Comparison of ENCODE assay signal across 1 cellular context in the genomic region with DNA sequence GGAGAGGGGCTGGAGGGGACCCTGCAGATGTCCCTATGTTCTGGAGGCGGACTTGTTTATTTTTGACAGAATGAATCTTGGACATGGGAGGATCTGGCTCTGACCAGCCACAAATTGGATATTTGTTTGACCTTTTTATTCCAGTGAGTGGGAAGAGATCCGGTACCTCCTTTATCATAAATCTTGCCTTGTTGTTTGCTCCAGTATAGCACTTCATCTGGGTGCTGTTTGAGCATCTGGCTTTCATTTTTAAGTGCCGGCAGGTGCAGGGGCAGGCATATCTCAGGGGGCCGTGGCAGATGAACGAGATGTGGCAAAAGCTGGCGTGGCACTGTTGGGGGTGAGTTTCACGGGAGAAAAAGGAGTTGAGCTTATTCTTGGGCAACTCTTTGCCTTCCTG.
TF ChIP-seq lines count a peak whose summit lies in the region.

No MANE protein-coding gene starts in this region.

TF ChIP-seq in GM23338, 12 proteins besides CTCF, POLR2A, EP300 and RAD21 (continued from another document):
- TF ChIP-seq, protein P1, sequence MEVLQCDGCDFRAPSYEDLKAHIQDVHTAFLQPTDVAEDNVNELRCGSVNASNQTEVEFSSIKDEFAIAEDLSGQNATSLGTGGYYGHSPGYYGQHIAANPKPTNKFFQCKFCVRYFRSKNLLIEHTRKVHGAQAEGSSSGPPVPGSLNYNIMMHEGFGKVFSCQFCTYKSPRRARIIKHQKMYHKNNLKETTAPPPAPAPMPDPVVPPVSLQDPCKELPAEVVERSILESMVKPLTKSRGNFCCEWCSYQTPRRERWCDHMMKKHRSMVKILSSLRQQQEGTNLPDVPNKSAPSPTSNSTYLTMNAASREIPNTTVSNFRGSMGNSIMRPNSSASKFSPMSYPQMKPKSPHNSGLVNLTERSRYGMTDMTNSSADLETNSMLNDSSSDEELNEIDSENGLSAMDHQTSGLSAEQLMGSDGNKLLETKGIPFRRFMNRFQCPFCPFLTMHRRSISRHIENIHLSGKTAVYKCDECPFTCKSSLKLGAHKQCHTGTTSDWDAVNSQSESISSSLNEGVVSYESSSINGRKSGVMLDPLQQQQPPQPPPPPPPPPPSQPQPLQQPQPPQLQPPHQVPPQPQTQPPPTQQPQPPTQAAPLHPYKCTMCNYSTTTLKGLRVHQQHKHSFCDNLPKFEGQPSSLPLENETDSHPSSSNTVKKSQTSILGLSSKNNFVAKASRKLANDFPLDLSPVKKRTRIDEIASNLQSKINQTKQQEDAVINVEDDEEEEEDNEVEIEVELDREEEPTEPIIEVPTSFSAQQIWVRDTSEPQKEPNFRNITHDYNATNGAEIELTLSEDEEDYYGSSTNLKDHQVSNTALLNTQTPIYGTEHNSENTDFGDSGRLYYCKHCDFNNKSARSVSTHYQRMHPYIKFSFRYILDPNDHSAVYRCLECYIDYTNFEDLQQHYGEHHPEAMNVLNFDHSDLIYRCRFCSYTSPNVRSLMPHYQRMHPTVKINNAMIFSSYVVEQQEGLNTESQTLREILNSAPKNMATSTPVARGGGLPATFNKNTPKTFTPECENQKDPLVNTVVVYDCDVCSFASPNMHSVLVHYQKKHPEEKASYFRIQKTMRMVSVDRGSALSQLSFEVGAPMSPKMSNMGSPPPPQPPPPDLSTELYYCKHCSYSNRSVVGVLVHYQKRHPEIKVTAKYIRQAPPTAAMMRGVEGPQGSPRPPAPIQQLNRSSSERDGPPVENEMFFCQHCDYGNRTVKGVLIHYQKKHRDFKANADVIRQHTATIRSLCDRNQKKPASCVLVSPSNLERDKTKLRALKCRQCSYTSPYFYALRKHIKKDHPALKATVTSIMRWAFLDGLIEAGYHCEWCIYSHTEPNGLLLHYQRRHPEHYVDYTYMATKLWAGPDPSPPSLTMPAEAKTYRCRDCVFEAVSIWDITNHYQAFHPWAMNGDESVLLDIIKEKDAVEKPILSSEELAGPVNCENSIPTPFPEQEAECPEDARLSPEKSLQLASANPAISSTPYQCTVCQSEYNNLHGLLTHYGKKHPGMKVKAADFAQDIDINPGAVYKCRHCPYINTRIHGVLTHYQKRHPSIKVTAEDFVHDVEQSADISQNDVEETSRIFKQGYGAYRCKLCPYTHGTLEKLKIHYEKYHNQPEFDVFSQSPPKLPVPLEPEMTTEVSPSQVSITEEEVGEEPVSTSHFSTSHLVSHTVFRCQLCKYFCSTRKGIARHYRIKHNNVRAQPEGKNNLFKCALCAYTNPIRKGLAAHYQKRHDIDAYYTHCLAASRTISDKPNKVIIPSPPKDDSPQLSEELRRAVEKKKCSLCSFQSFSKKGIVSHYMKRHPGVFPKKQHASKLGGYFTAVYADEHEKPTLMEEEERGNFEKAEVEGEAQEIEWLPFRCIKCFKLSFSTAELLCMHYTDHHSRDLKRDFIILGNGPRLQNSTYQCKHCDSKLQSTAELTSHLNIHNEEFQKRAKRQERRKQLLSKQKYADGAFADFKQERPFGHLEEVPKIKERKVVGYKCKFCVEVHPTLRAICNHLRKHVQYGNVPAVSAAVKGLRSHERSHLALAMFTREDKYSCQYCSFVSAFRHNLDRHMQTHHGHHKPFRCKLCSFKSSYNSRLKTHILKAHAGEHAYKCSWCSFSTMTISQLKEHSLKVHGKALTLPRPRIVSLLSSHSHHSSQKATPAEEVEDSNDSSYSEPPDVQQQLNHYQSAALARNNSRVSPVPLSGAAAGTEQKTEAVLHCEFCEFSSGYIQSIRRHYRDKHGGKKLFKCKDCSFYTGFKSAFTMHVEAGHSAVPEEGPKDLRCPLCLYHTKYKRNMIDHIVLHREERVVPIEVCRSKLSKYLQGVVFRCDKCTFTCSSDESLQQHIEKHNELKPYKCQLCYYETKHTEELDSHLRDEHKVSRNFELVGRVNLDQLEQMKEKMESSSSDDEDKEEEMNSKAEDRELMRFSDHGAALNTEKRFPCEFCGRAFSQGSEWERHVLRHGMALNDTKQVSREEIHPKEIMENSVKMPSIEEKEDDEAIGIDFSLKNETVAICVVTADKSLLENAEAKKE (CRISPR knock-in tag; IDR thresholded peaks at IDR 0.05), result no peak
- TF ChIP-seq EZH2phosphoT487 (IDR thresholded peaks at IDR 0.05; ENCODE audit: unreplicated experiment) (no peak), NANOG (IDR thresholded peaks at IDR 0.05; ENCODE audit: borderline replicate concordance) (no peak)
- TF ChIP-seq, protein P2, sequence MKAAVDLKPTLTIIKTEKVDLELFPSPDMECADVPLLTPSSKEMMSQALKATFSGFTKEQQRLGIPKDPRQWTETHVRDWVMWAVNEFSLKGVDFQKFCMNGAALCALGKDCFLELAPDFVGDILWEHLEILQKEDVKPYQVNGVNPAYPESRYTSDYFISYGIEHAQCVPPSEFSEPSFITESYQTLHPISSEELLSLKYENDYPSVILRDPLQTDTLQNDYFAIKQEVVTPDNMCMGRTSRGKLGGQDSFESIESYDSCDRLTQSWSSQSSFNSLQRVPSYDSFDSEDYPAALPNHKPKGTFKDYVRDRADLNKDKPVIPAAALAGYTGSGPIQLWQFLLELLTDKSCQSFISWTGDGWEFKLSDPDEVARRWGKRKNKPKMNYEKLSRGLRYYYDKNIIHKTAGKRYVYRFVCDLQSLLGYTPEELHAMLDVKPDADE (IDR thresholded peaks at IDR 0.05), result no peak
TF ChIP-seq in GM23338: peak in this region for 0.
